ENCODE assay signal across 18 cellular contexts in the genomic region with DNA sequence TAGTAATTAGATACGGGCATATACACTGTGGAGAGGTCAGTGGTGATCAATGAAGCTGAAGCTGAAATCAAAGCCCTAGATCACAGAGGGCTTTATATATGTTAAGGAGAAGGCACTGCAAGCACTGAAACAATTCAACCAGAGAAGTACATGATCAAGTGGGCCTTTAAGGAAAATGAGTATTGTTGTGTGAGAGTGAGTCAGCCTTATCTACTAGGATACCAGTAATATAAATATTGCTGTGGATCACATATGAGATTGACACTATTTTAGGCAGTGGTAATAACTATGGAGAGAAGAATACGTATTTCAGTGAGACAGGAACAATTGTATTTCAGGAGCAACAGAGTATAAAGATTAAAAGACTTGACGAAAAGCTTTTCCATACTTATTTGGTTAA.
"Had no signal": no experiment of that assay in that cellular context is flagged by ENCODE, and none has a peak within 500 bp of the region (broad histone marks: within the 10 kb centered on the region; RNA-seq: fewer than 3 reads in every experiment).

No MANE protein-coding gene starts in this region.

- H3K36me3 Mint-ChIP-seq: activated naive CD4-positive, alpha-beta T cell treated with anti-CD3 and anti-CD28 coated beads, Interleukin-2, amount 10 ng/mL, durations not matched to agents 7 days and 5 days; stimulated activated effector memory CD8-positive, alpha-beta T cell treated with anti-CD3 and anti-CD28 coated beads, Interleukin-12 subunit alpha, Interleukin-12 subunit beta, amount 100 ng/mL, for 72 hours had no signal

- H3K4me1 Mint-ChIP-seq: activated CD4-positive, alpha-beta memory T cell treated with anti-CD3 and anti-CD28 coated beads, Interleukin-2, amount 10 ng/mL, durations not matched to agents 7 days and 5 days; activated CD4-positive, alpha-beta T cell treated with anti-CD3 and anti-CD28 coated beads for 36 hours; activated naive CD4-positive, alpha-beta T cell treated with anti-CD3 and anti-CD28 coated beads, Interleukin-2, amount 10 ng/mL, durations not matched to agents 7 days and 5 days; central memory CD8-positive, alpha-beta T cell; neural crest cell; stimulated activated effector memory CD8-positive, alpha-beta T cell treated with anti-CD3 and anti-CD28 coated beads, Interleukin-12 subunit alpha, Interleukin-12 subunit beta, amount 100 ng/mL, for 72 hours had no signal

- H3K9me3 ChIP-seq: psoas muscle, tibial artery, uterus had no signal

- DNase-seq: activated CD4-positive, alpha-beta memory T cell treated with anti-CD3 and anti-CD28 coated beads, Interleukin-2, amount 10 ng/mL, durations not matched to agents 7 days and 5 days; activated CD4-positive, alpha-beta T cell treated with anti-CD3 and anti-CD28 coated beads for 36 hours; activated naive CD4-positive, alpha-beta T cell treated with anti-CD3 and anti-CD28 coated beads, Interleukin-2, amount 10 ng/mL, durations not matched to agents 7 days and 5 days; activated T-cell treated with anti-CD3 and anti-CD28 coated beads, Interleukin-2, amount 50 U/mL, for 24 hours; cortex of kidney; effector CD8-positive, alpha-beta T cell; islet precursor cell; psoas muscle; stimulated activated CD4-positive, alpha-beta T cell treated with anti-CD3 and anti-CD28 coated beads, Interleukin-12 subunit alpha, Interleukin-12 subunit beta, amount 100 ng/mL, for 4 hours; stimulated activated CD4-positive, alpha-beta T cell treated with anti-CD3 and anti-CD28 coated beads, Interleukin-2, amount 100 ng/mL, for 24 hours; T-helper 17 cell; tibial artery; uterus had no signal

- H3K4me3 Mint-ChIP-seq: activated CD4-positive, alpha-beta memory T cell treated with anti-CD3 and anti-CD28 coated beads, Interleukin-2, amount 10 ng/mL, durations not matched to agents 7 days and 5 days; activated CD4-positive, alpha-beta T cell treated with anti-CD3 and anti-CD28 coated beads for 36 hours; activated naive CD4-positive, alpha-beta T cell treated with anti-CD3 and anti-CD28 coated beads, Interleukin-2, amount 10 ng/mL, durations not matched to agents 7 days and 5 days; activated T-cell treated with anti-CD3 and anti-CD28 coated beads, Interleukin-2, amount 50 U/mL, for 24 hours; central memory CD8-positive, alpha-beta T cell; neural crest cell; stimulated activated effector memory CD8-positive, alpha-beta T cell treated with anti-CD3 and anti-CD28 coated beads, Interleukin-12 subunit alpha, Interleukin-12 subunit beta, amount 100 ng/mL, for 72 hours; T-helper 17 cell had no signal

- H3K27ac ChIP-seq: psoas muscle, tibial artery, uterus had no signal

- H3K27ac Mint-ChIP-seq: activated CD4-positive, alpha-beta memory T cell treated with anti-CD3 and anti-CD28 coated beads, Interleukin-2, amount 10 ng/mL, durations not matched to agents 7 days and 5 days; activated CD4-positive, alpha-beta T cell treated with anti-CD3 and anti-CD28 coated beads for 36 hours; activated naive CD4-positive, alpha-beta T cell treated with anti-CD3 and anti-CD28 coated beads, Interleukin-2, amount 10 ng/mL, durations not matched to agents 7 days and 5 days; activated T-cell treated with anti-CD3 and anti-CD28 coated beads, Interleukin-2, amount 50 U/mL, for 24 hours; stimulated activated effector memory CD8-positive, alpha-beta T cell treated with anti-CD3 and anti-CD28 coated beads, Interleukin-12 subunit alpha, Interleukin-12 subunit beta, amount 100 ng/mL, for 72 hours; T-helper 17 cell had no signal

- H3K4me3 ChIP-seq: lung, psoas muscle, tibial artery, uterus had no signal

- ATAC-seq: activated CD4-positive, alpha-beta T cell treated with anti-CD3 and anti-CD28 coated beads for 36 hours; psoas muscle; sciatic nerve; stimulated activated effector memory CD8-positive, alpha-beta T cell treated with anti-CD3 and anti-CD28 coated beads, Interleukin-12 subunit alpha, Interleukin-12 subunit beta, amount 100 ng/mL, for 72 hours; T-helper 17 cell had no signal

- H3K9me3 Mint-ChIP-seq: activated CD4-positive, alpha-beta memory T cell treated with anti-CD3 and anti-CD28 coated beads, Interleukin-2, amount 10 ng/mL, durations not matched to agents 7 days and 5 days; activated naive CD4-positive, alpha-beta T cell treated with anti-CD3 and anti-CD28 coated beads, Interleukin-2, amount 10 ng/mL, durations not matched to agents 7 days and 5 days; activated T-cell treated with anti-CD3 and anti-CD28 coated beads, Interleukin-2, amount 50 U/mL, for 24 hours; central memory CD8-positive, alpha-beta T cell; stimulated activated effector memory CD8-positive, alpha-beta T cell treated with anti-CD3 and anti-CD28 coated beads, Interleukin-12 subunit alpha, Interleukin-12 subunit beta, amount 100 ng/mL, for 72 hours had no signal

- H3K36me3 ChIP-seq: tibial artery, uterus had no signal

- H3K27me3 Mint-ChIP-seq: activated CD4-positive, alpha-beta memory T cell treated with anti-CD3 and anti-CD28 coated beads, Interleukin-2, amount 10 ng/mL, durations not matched to agents 7 days and 5 days; activated naive CD4-positive, alpha-beta T cell treated with anti-CD3 and anti-CD28 coated beads, Interleukin-2, amount 10 ng/mL, durations not matched to agents 7 days and 5 days; central memory CD8-positive, alpha-beta T cell; T-helper 17 cell had no signal
